23 cellular contexts compared by ENCODE assay signal in genomic region chrX:41419082-41419481, GRCh38.
"Had no signal": no experiment of that assay in that cellular context is flagged by ENCODE, and none has a peak within 500 bp of the region (broad histone marks: within the 10 kb centered on the region; RNA-seq: fewer than 3 reads in every experiment).

No MANE protein-coding gene starts in this region.

- DNase-seq: dermis blood vessel endothelial cell; effector memory CD4-positive, alpha-beta T cell; esophagus squamous epithelium; foreskin melanocyte; glutamatergic neuron; heart right ventricle; hippocampal formation; left cardiac atrium; left lung; mammary epithelial cell; mesendoderm; midbrain; naive thymus-derived CD4-positive, alpha-beta T cell; occipital lobe; ovary; sigmoid colon; stimulated activated CD4-positive, alpha-beta T cell treated with anti-CD3 and anti-CD28 coated beads, Interleukin-2, amount 100 ng/mL, for 24 hours; stimulated activated CD4-positive, alpha-beta T cell treated with anti-CD3 and anti-CD28 coated beads, Interleukin-4, amount 100 ng/mL, for 24 hours; stimulated activated naive CD4-positive, alpha-beta T cell treated with Interleukin-2 at 50 U/mL for 16 hours; stomach; thyroid gland; trophoblast cell had no signal

- ATAC-seq: heart right ventricle; left cardiac atrium; left lung; naive thymus-derived CD4-positive, alpha-beta T cell; stimulated activated effector memory CD8-positive, alpha-beta T cell treated with anti-CD3 and anti-CD28 coated beads, Interleukin-12 subunit alpha, Interleukin-12 subunit beta, amount 100 ng/mL, for 72 hours had no signal
